In the genomic region with DNA sequence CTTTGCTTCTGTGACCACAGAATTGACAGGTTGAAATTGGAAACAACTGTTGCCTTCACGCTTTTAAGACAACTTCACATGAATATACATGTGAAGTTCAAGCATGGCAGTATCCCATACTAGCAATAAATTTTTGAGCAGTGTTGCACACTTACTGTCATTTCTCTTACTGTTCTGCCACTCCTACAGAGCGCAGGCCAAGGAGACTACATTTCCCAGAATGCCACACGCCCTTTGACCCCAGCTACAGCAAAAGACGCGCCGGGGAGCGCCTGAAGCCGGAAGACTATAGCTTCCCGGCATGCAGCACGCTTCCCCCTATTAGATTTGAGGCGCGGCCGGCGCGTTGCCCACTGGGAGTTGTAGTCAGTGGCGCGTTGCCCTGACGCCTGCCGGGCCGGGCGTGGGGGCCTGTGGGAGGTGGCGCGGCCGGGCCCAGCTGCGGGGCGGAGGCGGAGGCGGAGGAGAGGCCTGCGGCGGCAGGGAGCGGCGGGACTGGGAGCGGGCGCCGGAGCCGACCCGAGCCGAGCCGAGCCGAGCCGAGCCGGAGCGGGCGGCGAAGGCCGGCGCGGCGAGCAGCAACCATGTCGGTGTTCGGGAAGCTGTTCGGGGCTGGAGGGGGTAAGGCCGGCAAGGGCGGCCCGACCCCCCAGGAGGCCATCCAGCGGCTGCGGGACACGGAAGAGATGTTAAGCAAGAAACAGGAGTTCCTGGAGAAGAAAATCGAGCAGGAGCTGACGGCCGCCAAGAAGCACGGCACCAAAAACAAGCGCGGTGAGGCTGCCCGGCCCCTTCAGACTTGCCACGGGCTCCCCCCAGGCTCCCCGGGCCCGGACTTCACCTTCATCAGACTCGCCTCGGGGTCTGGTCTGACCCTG, we compare ENCODE assay signal across 8 cellular contexts. TPM values are rescaled to one million over a fixed set of nuclear protein-coding genes. Genes with fewer than 3 reads are reported as not detected.
DNase-seq lines count a peak whose midpoint lies in the region; ATAC-seq, FAIRE-seq and TF ChIP-seq lines count a peak whose summit lies in the region.

A gene with protein sequence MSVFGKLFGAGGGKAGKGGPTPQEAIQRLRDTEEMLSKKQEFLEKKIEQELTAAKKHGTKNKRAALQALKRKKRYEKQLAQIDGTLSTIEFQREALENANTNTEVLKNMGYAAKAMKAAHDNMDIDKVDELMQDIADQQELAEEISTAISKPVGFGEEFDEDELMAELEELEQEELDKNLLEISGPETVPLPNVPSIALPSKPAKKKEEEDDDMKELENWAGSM (plus strand): TSS at position 464 of the 878 bp plus-strand sequence. CDS start 121 bp downstream, at position 585.

- peak within 1 kb of the TSS; percentile 22 for H2AFZ ChIP-seq in smooth muscle cell (ENCODE audit: low read depth)

- DNase-seq in ACHN (peak; percentile 96), NCI-H2227 (lab: John Stamatoyannopoulos, UW; ENCODE audit: unreplicated experiment) (peak; percentile 99), bronchial epithelial cell (ENCODE audit: low read depth) (peak; percentile 94), iPS-NIHi11 (ENCODE audit: low spot score) (peak; percentile 99), smooth muscle cell (lab: John Stamatoyannopoulos, UW; ENCODE audit: unreplicated experiment) (peak; percentile 93)

- in situ Hi-C loops in ACHN (cut with HindIII; ENCODE audit: low pct_ligation_motif_present, low pct_unique_long_range_greater_than_20kb, low sequenced_read_pairs): no loop called here

- H3K4me2 ChIP-seq in smooth muscle cell: peak within 1 kb of the TSS; percentile 96

- H3K4me3 ChIP-seq in WI38 (ENCODE audit: low read depth, low read length) (peak within 1 kb of the TSS; percentile 94), bronchial epithelial cell (ENCODE audit: low read depth, low read length) (peak within 1 kb of the TSS; percentile 95), smooth muscle cell (peak within 1 kb of the TSS; percentile 80)

- no peaks in the 10 kb centered on the region for H3K27me3 ChIP-seq in bronchial epithelial cell (ENCODE audit: control insufficient read depth, insufficient read depth, low read length)
- H3K27me3 ChIP-seq in smooth muscle cell (ENCODE audit: low read depth): no peaks in the 10 kb centered on the region

- H3K9me3 ChIP-seq in smooth muscle cell (replicated peaks; ENCODE audit: low read depth): no peaks in the 10 kb centered on the region

- peaks cover 47% of the 10 kb centered on the region for H3K79me2 ChIP-seq in smooth muscle cell (ENCODE audit: low read depth)

- peaks cover 39% of the 10 kb centered on the region for H4K20me1 ChIP-seq in smooth muscle cell (ENCODE audit: low read depth)

- WGBS in smooth muscle cell (ENCODE audit: low lambda C conversion rate): under 1% methylated on average over 67 of the region's 70 CpGs

- ATAC-seq in GM18873 (IDR thresholded peaks at IDR 0.05; ENCODE audit: low FRiP score, unreplicated experiment) (peak; percentile 89), HG03139 (IDR thresholded peaks at IDR 0.05; ENCODE audit: unreplicated experiment) (peak; percentile 86)

- peaks cover 3% of the 10 kb centered on the region for H3F3A ChIP-seq in smooth muscle cell (ENCODE audit: low read depth)

- peak within 1 kb of the TSS; percentile 99 for H3K9ac ChIP-seq in smooth muscle cell (ENCODE audit: low read depth)

- no peak for TF ChIP-seq CTCF in WI38 (IDR thresholded peaks at IDR 0.05; ENCODE audit: low read depth, low read length)
- TF ChIP-seq CTCF in bronchial epithelial cell (IDR thresholded peaks at IDR 0.05; ENCODE audit: insufficient read depth, low read length, severe bottlenecking): no peak
- no peak for TF ChIP-seq CTCF in smooth muscle cell (IDR thresholded peaks at IDR 0.05; ENCODE audit: borderline replicate concordance, insufficient read depth, poor library complexity, severe bottlenecking)

- peaks cover 10% of the 10 kb centered on the region for H3K4me1 ChIP-seq in smooth muscle cell (ENCODE audit: low read depth)

- peak within 1 kb of the TSS; percentile 99 for H3K27ac ChIP-seq in smooth muscle cell (ENCODE audit: low read depth)

- H3K36me3 ChIP-seq in bronchial epithelial cell (ENCODE audit: control insufficient read depth, insufficient read depth, low read length) (no peaks in the 10 kb centered on the region), smooth muscle cell (ENCODE audit: low read depth) (no peaks in the 10 kb centered on the region)

- FAIRE-seq in bronchial epithelial cell (lab: Jason Lieb, UNC): no peak

RNA-seq across cellular contexts. Expression of the gene that starts here (rescaled TPM):
- total RNA-seq in bronchial epithelial cell (30.5 and 48.5 TPM in 2 replicates), smooth muscle cell (49.4 and 52.7 TPM in 2 replicates)
- polyA plus RNA-seq in smooth muscle cell: 6.2 and 7.1 TPM in 2 replicates

Comparison
In these comparisons a context has a peak if more than half of its experiments do, and no peak if none do; other contexts are left out.
1. Peak in every context shown above with its lines: DNase-seq, ATAC-seq, H3K4me3 ChIP-seq and H3K27ac ChIP-seq.